3 cellular contexts compared by ENCODE assay signal in the genomic region with DNA sequence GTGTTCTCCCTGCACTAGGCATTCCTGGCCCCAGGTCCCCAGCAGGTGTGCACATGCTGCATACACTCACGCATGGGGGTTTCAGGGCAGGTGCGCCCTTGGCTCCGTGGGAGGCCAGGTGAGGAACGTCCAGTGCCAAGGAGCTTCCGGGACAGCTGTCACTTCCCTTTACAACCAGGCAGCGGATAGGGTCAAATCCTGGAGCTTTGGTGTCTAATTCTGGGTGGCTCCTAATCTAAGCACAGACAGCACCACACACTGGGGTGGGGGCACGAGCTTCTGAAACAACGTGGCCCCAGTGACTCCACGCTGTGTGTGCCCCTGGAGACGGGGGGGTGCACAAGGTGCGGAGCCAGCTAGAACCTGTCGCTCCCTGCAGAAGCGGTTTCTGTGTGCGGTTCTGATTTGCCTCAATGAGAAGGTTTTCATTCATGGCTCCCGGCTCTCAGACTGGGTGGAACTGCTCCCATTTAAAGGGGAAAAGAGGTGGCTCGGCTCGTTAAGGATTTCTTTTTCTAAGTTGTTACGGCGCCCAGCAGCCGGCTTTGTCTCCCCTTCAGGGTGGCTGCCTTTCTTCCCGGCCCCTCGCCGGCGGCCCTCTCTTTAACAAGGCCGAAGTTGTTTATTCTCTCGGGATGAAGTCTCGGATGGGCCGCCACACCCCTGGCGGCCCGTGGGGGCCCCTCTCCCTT.
TF ChIP-seq lines count a peak whose summit lies in the region.

No MANE protein-coding gene starts in this region.

TF ChIP-seq in A549, 52 proteins besides CTCF, POLR2A, EP300 and RAD21:
- TF ChIP-seq, protein P1, sequence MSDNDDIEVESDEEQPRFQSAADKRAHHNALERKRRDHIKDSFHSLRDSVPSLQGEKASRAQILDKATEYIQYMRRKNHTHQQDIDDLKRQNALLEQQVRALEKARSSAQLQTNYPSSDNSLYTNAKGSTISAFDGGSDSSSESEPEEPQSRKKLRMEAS (IDR thresholded peaks at IDR 0.05), result 0 out of 2 replicates have a peak, but pooled peaks have one; percentile 6
- TF ChIP-seq EHF (CRISPR knock-in tag; IDR thresholded peaks at IDR 0.05), result no peak
- no peak for TF ChIP-seq SMC3 (IDR thresholded peaks at IDR 0.05)

TF ChIP-seq in HCT116, 20 proteins besides CTCF, POLR2A, EP300 and RAD21:
- no peak for TF ChIP-seq SIN3A (IDR thresholded peaks at IDR 0.05; ENCODE audit: low read depth)
- TF ChIP-seq POLR2AphosphoS5 (IDR thresholded peaks at IDR 0.05; ENCODE audit: low read depth, low read length), result peak; percentile 27; the same call in 1 of the 2 replicates

TF ChIP-seq in HepG2, 621 proteins besides CTCF, POLR2A, EP300 and RAD21:
- TF ChIP-seq, protein P2, sequence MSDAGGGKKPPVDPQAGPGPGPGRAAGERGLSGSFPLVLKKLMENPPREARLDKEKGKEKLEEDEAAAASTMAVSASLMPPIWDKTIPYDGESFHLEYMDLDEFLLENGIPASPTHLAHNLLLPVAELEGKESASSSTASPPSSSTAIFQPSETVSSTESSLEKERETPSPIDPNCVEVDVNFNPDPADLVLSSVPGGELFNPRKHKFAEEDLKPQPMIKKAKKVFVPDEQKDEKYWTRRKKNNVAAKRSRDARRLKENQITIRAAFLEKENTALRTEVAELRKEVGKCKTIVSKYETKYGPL (CRISPR knock-in tag; IDR thresholded peaks at IDR 0.05), result no peak
- TF ChIP-seq ZC3H13 (CRISPR knock-in tag; IDR thresholded peaks at IDR 0.05), result peak; percentile 48
- TF ChIP-seq ZNF326 (CRISPR knock-in tag; IDR thresholded peaks at IDR 0.05; ENCODE audit: borderline replicate concordance), result 0 out of 2 replicates have a peak, but pooled peaks have one; percentile 18
- peak; percentile 19; the same call in 1 of the 2 replicates for TF ChIP-seq POLR2AphosphoS5 (IDR thresholded peaks at IDR 0.05; ENCODE audit: low read depth, low read length)
- no peak for TF ChIP-seq ZNF296 (CRISPR knock-in tag; conservative IDR thresholded peaks at IDR 0.05)
- no peak for TF ChIP-seq SYNCRIP (IDR thresholded peaks at IDR 0.05; ENCODE audit: insufficient read depth, low read depth, low read length)
- TF ChIP-seq RBM22 (optimal IDR thresholded peaks at IDR 0.05; ENCODE audit: low read length), result peak; percentile 84
- peak; percentile 43 for TF ChIP-seq POLR2G (IDR thresholded peaks at IDR 0.05; ENCODE audit: low read depth, low read length)
- no peak for TF ChIP-seq ZNF468 (CRISPR knock-in tag; IDR thresholded peaks at IDR 0.05)
